1 cellular context compared by ENCODE assay signal in the genomic region with DNA sequence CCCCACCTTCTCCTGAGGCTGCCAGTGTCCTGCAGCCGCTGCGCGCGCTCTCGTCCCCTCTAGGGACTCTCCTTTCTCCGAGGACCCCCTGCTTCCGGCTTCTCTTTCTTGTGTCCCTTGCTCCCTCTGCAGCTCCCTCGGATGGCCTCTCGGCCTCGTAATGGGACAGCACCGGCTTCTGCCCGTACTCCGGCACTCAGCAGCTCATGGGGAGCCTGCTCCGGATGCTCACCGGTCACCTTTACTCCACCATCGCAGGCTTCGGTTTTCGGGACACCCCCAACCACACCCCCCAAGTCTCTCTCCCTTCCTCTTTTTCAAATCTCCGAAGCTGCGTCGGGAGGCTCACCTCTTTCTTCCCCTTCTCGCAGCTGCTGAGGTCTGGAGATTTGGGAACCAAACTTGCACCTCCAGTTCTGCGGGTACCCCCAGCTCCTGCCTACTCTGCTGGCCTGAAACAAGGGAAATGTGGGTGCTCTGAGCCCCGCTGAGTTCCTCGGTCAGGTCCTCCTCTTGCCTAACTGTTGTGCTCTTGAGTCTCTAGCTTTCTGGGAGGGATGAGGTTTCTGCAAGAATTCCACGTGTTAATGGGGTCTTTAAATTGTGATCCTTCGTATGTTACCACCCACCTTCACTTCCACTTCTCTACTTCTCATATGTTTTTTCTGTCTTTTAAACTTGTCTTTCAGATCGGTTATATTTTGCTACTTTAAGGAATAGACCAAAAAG.
TF ChIP-seq lines count a peak whose summit lies in the region.

No MANE protein-coding gene starts in this region.

TF ChIP-seq in K562, 482 proteins besides CTCF, POLR2A, EP300 and RAD21 (continued from another document and continues in another):
- TF ChIP-seq, protein P1, sequence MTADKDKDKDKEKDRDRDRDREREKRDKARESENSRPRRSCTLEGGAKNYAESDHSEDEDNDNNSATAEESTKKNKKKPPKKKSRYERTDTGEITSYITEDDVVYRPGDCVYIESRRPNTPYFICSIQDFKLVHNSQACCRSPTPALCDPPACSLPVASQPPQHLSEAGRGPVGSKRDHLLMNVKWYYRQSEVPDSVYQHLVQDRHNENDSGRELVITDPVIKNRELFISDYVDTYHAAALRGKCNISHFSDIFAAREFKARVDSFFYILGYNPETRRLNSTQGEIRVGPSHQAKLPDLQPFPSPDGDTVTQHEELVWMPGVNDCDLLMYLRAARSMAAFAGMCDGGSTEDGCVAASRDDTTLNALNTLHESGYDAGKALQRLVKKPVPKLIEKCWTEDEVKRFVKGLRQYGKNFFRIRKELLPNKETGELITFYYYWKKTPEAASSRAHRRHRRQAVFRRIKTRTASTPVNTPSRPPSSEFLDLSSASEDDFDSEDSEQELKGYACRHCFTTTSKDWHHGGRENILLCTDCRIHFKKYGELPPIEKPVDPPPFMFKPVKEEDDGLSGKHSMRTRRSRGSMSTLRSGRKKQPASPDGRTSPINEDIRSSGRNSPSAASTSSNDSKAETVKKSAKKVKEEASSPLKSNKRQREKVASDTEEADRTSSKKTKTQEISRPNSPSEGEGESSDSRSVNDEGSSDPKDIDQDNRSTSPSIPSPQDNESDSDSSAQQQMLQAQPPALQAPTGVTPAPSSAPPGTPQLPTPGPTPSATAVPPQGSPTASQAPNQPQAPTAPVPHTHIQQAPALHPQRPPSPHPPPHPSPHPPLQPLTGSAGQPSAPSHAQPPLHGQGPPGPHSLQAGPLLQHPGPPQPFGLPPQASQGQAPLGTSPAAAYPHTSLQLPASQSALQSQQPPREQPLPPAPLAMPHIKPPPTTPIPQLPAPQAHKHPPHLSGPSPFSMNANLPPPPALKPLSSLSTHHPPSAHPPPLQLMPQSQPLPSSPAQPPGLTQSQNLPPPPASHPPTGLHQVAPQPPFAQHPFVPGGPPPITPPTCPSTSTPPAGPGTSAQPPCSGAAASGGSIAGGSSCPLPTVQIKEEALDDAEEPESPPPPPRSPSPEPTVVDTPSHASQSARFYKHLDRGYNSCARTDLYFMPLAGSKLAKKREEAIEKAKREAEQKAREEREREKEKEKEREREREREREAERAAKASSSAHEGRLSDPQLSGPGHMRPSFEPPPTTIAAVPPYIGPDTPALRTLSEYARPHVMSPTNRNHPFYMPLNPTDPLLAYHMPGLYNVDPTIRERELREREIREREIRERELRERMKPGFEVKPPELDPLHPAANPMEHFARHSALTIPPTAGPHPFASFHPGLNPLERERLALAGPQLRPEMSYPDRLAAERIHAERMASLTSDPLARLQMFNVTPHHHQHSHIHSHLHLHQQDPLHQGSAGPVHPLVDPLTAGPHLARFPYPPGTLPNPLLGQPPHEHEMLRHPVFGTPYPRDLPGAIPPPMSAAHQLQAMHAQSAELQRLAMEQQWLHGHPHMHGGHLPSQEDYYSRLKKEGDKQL (CRISPR knock-in tag; IDR thresholded peaks at IDR 0.05; ENCODE audit: borderline replicate concordance) = no peak
- TF ChIP-seq EZH2 (IDR thresholded peaks at IDR 0.05; ENCODE audit: borderline replicate concordance, low read depth, low read length) (no peak), NCOR1 (IDR thresholded peaks at IDR 0.05) (no peak), ZFP1 (CRISPR knock-in tag; IDR thresholded peaks at IDR 0.05) (no peak), ETV1 (tag; conservative IDR thresholded peaks at IDR 0.05; ENCODE audit: low read depth) (peak; percentile 67; the same call in 1 of the 2 replicates), ZNF165 (CRISPR knock-in tag; IDR thresholded peaks at IDR 0.05; ENCODE audit: borderline replicate concordance) (no peak), ADNP (tag; IDR thresholded peaks at IDR 0.05) (no peak), TOE1 (IDR thresholded peaks at IDR 0.05; ENCODE audit: borderline replicate concordance) (no peak), TOE1 (CRISPR knock-in tag; IDR thresholded peaks at IDR 0.05; ENCODE audit: borderline replicate concordance, low read depth) (no peak), ZNF146 (CRISPR knock-in tag; IDR thresholded peaks at IDR 0.05; ENCODE audit: unreplicated experiment) (no peak), TAF15 (IDR thresholded peaks at IDR 0.05; ENCODE audit: low read depth, low read length) (no peak), TAF9B (IDR thresholded peaks at IDR 0.05; ENCODE audit: partially characterized antibody) (no peak), NR2F6 (CRISPR knock-in tag; IDR thresholded peaks at IDR 0.05) (no peak), MTA1 (IDR thresholded peaks at IDR 0.05; ENCODE audit: borderline replicate concordance) (no peak), XRCC3 (IDR thresholded peaks at IDR 0.05) (no peak), KLF6 (CRISPR knock-in tag; IDR thresholded peaks at IDR 0.05; ENCODE audit: borderline replicate concordance) (no peak), NFIC (IDR thresholded peaks at IDR 0.05) (no peak), XRCC5 (IDR thresholded peaks at IDR 0.05; ENCODE audit: low read depth, low read length) (0 out of 2 replicates have a peak, but pooled peaks have one; percentile 7), NFE2L1 (tag; IDR thresholded peaks at IDR 0.05; ENCODE audit: borderline replicate concordance, low read depth) (no peak), ZNF764 (CRISPR knock-in tag; IDR thresholded peaks at IDR 0.05; ENCODE audit: low read depth) (no peak), CBX1 (IDR thresholded peaks at IDR 0.05; ENCODE audit: low read depth) (no peak), FOXA3 (CRISPR knock-in tag; conservative IDR thresholded peaks at IDR 0.05 in 1 of 2, IDR thresholded peaks at IDR 0.05 in 1 of 2) (no peak; a peak in 1 of 4 replicates), ZNF445 (CRISPR knock-in tag; IDR thresholded peaks at IDR 0.05; ENCODE audit: low read depth) (no peak), SLC30A9 (CRISPR knock-in tag; IDR thresholded peaks at IDR 0.05) (no peak), ZNF224 (CRISPR knock-in tag; IDR thresholded peaks at IDR 0.05) (no peak)
- TF ChIP-seq, protein P2, sequence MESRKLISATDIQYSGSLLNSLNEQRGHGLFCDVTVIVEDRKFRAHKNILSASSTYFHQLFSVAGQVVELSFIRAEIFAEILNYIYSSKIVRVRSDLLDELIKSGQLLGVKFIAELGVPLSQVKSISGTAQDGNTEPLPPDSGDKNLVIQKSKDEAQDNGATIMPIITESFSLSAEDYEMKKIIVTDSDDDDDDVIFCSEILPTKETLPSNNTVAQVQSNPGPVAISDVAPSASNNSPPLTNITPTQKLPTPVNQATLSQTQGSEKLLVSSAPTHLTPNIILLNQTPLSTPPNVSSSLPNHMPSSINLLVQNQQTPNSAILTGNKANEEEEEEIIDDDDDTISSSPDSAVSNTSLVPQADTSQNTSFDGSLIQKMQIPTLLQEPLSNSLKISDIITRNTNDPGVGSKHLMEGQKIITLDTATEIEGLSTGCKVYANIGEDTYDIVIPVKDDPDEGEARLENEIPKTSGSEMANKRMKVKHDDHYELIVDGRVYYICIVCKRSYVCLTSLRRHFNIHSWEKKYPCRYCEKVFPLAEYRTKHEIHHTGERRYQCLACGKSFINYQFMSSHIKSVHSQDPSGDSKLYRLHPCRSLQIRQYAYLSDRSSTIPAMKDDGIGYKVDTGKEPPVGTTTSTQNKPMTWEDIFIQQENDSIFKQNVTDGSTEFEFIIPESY (CRISPR knock-in tag; IDR thresholded peaks at IDR 0.05) = no peak
- TF ChIP-seq, protein P3, sequence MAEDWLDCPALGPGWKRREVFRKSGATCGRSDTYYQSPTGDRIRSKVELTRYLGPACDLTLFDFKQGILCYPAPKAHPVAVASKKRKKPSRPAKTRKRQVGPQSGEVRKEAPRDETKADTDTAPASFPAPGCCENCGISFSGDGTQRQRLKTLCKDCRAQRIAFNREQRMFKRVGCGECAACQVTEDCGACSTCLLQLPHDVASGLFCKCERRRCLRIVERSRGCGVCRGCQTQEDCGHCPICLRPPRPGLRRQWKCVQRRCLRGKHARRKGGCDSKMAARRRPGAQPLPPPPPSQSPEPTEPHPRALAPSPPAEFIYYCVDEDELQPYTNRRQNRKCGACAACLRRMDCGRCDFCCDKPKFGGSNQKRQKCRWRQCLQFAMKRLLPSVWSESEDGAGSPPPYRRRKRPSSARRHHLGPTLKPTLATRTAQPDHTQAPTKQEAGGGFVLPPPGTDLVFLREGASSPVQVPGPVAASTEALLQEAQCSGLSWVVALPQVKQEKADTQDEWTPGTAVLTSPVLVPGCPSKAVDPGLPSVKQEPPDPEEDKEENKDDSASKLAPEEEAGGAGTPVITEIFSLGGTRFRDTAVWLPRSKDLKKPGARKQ (CRISPR knock-in tag; IDR thresholded peaks at IDR 0.05) = no peak
- TF ChIP-seq, protein P4, sequence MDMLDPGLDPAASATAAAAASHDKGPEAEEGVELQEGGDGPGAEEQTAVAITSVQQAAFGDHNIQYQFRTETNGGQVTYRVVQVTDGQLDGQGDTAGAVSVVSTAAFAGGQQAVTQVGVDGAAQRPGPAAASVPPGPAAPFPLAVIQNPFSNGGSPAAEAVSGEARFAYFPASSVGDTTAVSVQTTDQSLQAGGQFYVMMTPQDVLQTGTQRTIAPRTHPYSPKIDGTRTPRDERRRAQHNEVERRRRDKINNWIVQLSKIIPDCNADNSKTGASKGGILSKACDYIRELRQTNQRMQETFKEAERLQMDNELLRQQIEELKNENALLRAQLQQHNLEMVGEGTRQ (CRISPR knock-in tag; IDR thresholded peaks at IDR 0.05) = no peak
- TF ChIP-seq, protein P5, sequence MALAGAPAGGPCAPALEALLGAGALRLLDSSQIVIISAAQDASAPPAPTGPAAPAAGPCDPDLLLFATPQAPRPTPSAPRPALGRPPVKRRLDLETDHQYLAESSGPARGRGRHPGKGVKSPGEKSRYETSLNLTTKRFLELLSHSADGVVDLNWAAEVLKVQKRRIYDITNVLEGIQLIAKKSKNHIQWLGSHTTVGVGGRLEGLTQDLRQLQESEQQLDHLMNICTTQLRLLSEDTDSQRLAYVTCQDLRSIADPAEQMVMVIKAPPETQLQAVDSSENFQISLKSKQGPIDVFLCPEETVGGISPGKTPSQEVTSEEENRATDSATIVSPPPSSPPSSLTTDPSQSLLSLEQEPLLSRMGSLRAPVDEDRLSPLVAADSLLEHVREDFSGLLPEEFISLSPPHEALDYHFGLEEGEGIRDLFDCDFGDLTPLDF (CRISPR knock-in tag; IDR thresholded peaks at IDR 0.05) = no peak
- TF ChIP-seq, protein P6, sequence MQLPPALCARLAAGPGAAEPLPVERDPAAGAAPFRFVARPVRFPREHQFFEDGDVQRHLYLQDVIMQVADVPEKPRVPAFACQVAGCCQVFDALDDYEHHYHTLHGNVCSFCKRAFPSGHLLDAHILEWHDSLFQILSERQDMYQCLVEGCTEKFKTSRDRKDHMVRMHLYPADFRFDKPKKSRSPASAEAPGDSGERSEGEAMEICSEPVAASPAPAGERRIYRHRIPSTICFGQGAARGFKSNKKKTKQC (CRISPR knock-in tag; IDR thresholded peaks at IDR 0.05) = no peak
- TF ChIP-seq, protein P7, sequence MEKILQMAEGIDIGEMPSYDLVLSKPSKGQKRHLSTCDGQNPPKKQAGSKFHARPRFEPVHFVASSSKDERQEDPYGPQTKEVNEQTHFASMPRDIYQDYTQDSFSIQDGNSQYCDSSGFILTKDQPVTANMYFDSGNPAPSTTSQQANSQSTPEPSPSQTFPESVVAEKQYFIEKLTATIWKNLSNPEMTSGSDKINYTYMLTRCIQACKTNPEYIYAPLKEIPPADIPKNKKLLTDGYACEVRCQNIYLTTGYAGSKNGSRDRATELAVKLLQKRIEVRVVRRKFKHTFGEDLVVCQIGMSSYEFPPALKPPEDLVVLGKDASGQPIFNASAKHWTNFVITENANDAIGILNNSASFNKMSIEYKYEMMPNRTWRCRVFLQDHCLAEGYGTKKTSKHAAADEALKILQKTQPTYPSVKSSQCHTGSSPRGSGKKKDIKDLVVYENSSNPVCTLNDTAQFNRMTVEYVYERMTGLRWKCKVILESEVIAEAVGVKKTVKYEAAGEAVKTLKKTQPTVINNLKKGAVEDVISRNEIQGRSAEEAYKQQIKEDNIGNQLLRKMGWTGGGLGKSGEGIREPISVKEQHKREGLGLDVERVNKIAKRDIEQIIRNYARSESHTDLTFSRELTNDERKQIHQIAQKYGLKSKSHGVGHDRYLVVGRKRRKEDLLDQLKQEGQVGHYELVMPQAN (IDR thresholded peaks at IDR 0.05; ENCODE audit: borderline replicate concordance) = no peak
- TF ChIP-seq, protein P8, sequence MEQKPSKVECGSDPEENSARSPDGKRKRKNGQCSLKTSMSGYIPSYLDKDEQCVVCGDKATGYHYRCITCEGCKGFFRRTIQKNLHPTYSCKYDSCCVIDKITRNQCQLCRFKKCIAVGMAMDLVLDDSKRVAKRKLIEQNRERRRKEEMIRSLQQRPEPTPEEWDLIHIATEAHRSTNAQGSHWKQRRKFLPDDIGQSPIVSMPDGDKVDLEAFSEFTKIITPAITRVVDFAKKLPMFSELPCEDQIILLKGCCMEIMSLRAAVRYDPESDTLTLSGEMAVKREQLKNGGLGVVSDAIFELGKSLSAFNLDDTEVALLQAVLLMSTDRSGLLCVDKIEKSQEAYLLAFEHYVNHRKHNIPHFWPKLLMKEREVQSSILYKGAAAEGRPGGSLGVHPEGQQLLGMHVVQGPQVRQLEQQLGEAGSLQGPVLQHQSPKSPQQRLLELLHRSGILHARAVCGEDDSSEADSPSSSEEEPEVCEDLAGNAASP (IDR thresholded peaks at IDR 0.05) = no peak
- TF ChIP-seq, protein P9, sequence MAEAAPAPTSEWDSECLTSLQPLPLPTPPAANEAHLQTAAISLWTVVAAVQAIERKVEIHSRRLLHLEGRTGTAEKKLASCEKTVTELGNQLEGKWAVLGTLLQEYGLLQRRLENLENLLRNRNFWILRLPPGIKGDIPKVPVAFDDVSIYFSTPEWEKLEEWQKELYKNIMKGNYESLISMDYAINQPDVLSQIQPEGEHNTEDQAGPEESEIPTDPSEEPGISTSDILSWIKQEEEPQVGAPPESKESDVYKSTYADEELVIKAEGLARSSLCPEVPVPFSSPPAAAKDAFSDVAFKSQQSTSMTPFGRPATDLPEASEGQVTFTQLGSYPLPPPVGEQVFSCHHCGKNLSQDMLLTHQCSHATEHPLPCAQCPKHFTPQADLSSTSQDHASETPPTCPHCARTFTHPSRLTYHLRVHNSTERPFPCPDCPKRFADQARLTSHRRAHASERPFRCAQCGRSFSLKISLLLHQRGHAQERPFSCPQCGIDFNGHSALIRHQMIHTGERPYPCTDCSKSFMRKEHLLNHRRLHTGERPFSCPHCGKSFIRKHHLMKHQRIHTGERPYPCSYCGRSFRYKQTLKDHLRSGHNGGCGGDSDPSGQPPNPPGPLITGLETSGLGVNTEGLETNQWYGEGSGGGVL (CRISPR knock-in tag; IDR thresholded peaks at IDR 0.05) = no peak
- TF ChIP-seq, protein P10, sequence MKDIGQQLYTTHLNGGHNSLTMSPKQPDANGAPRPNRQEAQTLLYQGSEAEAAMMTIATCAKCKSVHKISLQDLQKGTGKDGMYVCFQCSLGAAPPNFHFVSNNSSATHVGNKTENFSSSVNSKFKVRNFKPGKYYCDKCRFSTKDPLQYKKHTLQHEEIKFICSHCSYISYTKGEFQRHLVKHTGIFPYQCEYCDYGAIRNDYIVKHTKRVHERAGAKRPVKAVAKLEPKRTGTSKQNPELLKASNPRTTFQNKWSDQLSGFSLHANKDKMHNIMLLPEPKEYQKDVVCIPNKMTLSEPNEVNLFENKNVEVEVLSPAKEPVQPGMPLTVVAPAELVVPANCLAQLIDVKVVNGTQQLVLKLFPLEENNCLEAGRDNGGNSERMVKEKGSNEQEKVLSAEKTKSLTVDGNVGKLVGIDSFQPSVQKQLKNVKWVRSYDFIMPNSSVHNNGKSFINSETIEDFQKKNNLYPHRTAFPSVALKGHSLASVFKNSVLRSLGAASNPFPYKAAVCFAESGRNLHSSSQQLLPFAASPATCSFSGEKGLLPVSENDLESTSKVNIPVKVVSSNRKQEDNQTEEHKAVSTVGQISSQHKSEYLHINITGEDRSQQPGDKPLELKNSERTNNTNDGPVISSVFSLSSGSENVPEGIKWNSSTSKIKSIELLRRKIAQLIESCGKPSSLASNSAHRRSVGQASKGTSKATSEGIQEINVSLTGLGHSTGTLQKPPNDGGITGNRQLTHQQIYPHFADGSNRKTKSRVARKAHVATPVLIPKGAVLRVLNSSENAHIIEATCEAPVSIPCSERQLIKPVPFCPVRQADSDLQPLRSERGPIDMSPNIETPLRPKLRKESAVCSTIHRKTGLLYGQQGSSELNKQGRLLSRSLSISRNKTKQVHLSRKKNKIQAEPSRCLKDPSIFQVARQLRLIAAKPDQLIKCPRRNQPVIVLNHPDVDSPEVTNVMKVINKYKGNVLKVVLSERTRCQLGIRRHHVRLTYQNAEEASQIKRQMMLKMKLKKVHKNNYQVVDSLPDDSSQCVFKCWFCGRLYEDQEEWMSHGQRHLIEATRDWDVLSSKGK (CRISPR knock-in tag; IDR thresholded peaks at IDR 0.05) = no peak
